In genomic region chr2:171592026-171592555, GRCh38 we compare ENCODE assay signal across 18 cellular contexts.
DNase-seq lines count a peak whose midpoint lies in the region; ATAC-seq and TF ChIP-seq lines count a peak whose summit lies in the region.
"Had no signal": no experiment of that assay in that cellular context is flagged by ENCODE, and none has a peak within 500 bp of the region (broad histone marks: within the 10 kb centered on the region; RNA-seq: fewer than 3 reads in every experiment).

No MANE protein-coding gene starts in this region.

- ATAC-seq in HG03108 (IDR thresholded peaks at IDR 0.05; ENCODE audit: unreplicated experiment), result no peak
- ATAC-seq: activated T-cell treated with anti-CD3 and anti-CD28 coated beads, Interleukin-2, amount 50 U/mL, for 72 hours; HCT116; left cardiac atrium had no signal

- no peak overlapping the region for H2BK12ac ChIP-seq in mesenchymal stem cell (ENCODE audit: low read length in 2 of 2)

- H4K8ac ChIP-seq in mesenchymal stem cell (ENCODE audit: low read length), result no peak overlapping the region

- H3K27me3 ChIP-seq in adrenal gland, result no peaks in the 10 kb centered on the region
- H3K27me3 ChIP-seq in mesenchymal stem cell (ENCODE audit: control insufficient read depth in 1 of 2, insufficient read depth in 1 of 2, low read length in 2 of 2), result no peaks in the 10 kb centered on the region
- H3K27me3 ChIP-seq: neural progenitor cell had no signal

- no peak for TF ChIP-seq CTCF in adrenal gland (IDR thresholded peaks at IDR 0.05)

- no peak overlapping the region for H3K14ac ChIP-seq in mesenchymal stem cell (ENCODE audit: low read length in 2 of 2)

- peak overlapping the region in 2 of 4 donors; percentile 24 to 44 for H3K4me3 ChIP-seq in adrenal gland
- H3K4me3 ChIP-seq in mesenchymal stem cell (ENCODE audit: insufficient read depth in 1 of 2, low read depth in 1 of 2, low read length in 2 of 2), result peak overlapping the region in 1 of 2 experiments; percentile 49
- H3K4me3 ChIP-seq: neural progenitor cell had no signal

- H3K27ac ChIP-seq in adrenal gland (no peak overlapping the region), mesenchymal stem cell (ENCODE audit: low read length, poor library complexity, severe bottlenecking) (no peak overlapping the region)
- H3K27ac ChIP-seq: neural progenitor cell had no signal

- intact Hi-C loops in adrenal gland (cut with DNase I), result loop anchor here in 1 of 2 donors (10.0 kb wide), 1 partner anchor 513 kb away; the partner anchor contains the start of gene DLX2

- peak overlapping the region; percentile 48 for H3K9ac ChIP-seq in mesenchymal stem cell (ENCODE audit: low read length)
- H3K9ac ChIP-seq: neural progenitor cell had no signal

- WGBS in adrenal gland, 4 donors, result 23 to 31% (median 28%) methylated on average over 7 of the region's 7 CpGs
- 73% methylated on average over 7 of the region's 7 CpGs for WGBS in mesenchymal stem cell

- peaks cover 7 to 12% of the 10 kb centered on the region in 2 donors for H3K4me1 ChIP-seq in adrenal gland (replicated peaks in 1 of 2)
- peaks cover 4% of the 10 kb centered on the region for H3K4me1 ChIP-seq in mesenchymal stem cell (ENCODE audit: control insufficient read depth, insufficient read depth, low read depth, low read length)

- H4K91ac ChIP-seq in mesenchymal stem cell (ENCODE audit: low read length), result no peak overlapping the region

- H3K9me3 ChIP-seq in adrenal gland (replicated peaks in 1 of 3) (no peaks in the 10 kb centered on the region), mesenchymal stem cell (ENCODE audit: control insufficient read depth, low read length) (no peaks in the 10 kb centered on the region)

- no peak overlapping the region for H3K23ac ChIP-seq in mesenchymal stem cell (ENCODE audit: low read length in 2 of 2)

- peaks cover 1% of the 10 kb centered on the region for H3K79me1 ChIP-seq in mesenchymal stem cell (replicated peaks; ENCODE audit: low read length, poor library complexity, severe bottlenecking)

- no peak overlapping the region for H2AFZ ChIP-seq in mesenchymal stem cell (ENCODE audit: low read depth, low read length)
- H2AFZ ChIP-seq: neural progenitor cell had no signal

- TF ChIP-seq POLR2A in adrenal gland (IDR thresholded peaks at IDR 0.05), result no peak

- no peak overlapping the region for H2BK15ac ChIP-seq in mesenchymal stem cell (ENCODE audit: low read depth, poor library complexity, severe bottlenecking)

- no peak overlapping the region for H2AK5ac ChIP-seq in mesenchymal stem cell (ENCODE audit: low read length, severe bottlenecking)

- peak; percentile 58 for DNase-seq in NCI-H1092 treated with DMSO at 0.1 percent for 48 hours (lab: John Stamatoyannopoulos, UW)
- DNase-seq in NCI-H1092 (lab: John Stamatoyannopoulos, UW), result no peak
- peak; percentile 40 for DNase-seq in NCI-H146 treated with DMSO at 0.1 percent for 48 hours (lab: John Stamatoyannopoulos, UW; ENCODE audit: unreplicated experiment)
- DNase-seq in adrenal gland, result peak in 5 of 7 donors; percentile 18 to 56 (median 33)
- DNase-seq in mesenchymal stem cell, result no peak
- no peak for DNase-seq in T-helper 1 cell
- no peak for DNase-seq in AG08396 (ENCODE audit: low spot score)
- DNase-seq: 8988T; activated CD4-positive, alpha-beta memory T cell treated with anti-CD3 and anti-CD28 coated beads for 36 hours; activated naive CD8-positive, alpha-beta T cell treated with anti-CD3 and anti-CD28 coated beads for 36 hours; activated T-cell treated with anti-CD3 and anti-CD28 coated beads, Interleukin-2, amount 50 U/mL, for 72 hours; DMS79 treated with DMSO at 0.1 percent for 48 hours; hippocampal formation; left cardiac atrium; NCI-H1436 treated with DMSO at 0.1 percent for 48 hours had no signal

- H3K18ac ChIP-seq in mesenchymal stem cell (ENCODE audit: low read depth in 1 of 2, low read length in 2 of 2), result no peak overlapping the region

- no peak overlapping the region for H3K4me2 ChIP-seq in mesenchymal stem cell (ENCODE audit: low read length, poor library complexity, severe bottlenecking)
- H3K4me2 ChIP-seq: neural progenitor cell had no signal

- no peak overlapping the region for H3K4ac ChIP-seq in mesenchymal stem cell (ENCODE audit: low read depth in 1 of 2, low read length in 2 of 2)

- H2BK5ac ChIP-seq in mesenchymal stem cell (ENCODE audit: low read depth, low read length, poor library complexity, severe bottlenecking), result no peak overlapping the region

- H3K36me3 ChIP-seq in adrenal gland (replicated peaks in 1 of 2) (no peaks in the 10 kb centered on the region), mesenchymal stem cell (ENCODE audit: control insufficient read depth in 1 of 2, insufficient read depth in 2 of 2, low read depth in 1 of 2, low read length in 2 of 2) (no peaks in the 10 kb centered on the region)
- H3K36me3 ChIP-seq: neural progenitor cell had no signal

- no peak overlapping the region for H2BK120ac ChIP-seq in mesenchymal stem cell (ENCODE audit: low read depth, low read length)

Comparison
In these comparisons a context has a peak if more than half of its experiments do, and no peak if none do; other contexts are left out.
1. DNase-seq: peak in NCI-H1092 treated with DMSO at 0.1 percent for 48 hours (single experiment), NCI-H146 treated with DMSO at 0.1 percent for 48 hours (single experiment) and adrenal gland (5 of 7); none in NCI-H1092 (single experiment), mesenchymal stem cell (single experiment), T-helper 1 cell (0 of 5) and AG08396 (single experiment).